9 cellular contexts compared by ENCODE assay signal in genomic region chr1:96550014-96550413, GRCh38.
"Had no signal": no experiment of that assay in that cellular context is flagged by ENCODE, and none has a peak within 500 bp of the region (broad histone marks: within the 10 kb centered on the region; RNA-seq: fewer than 3 reads in every experiment).

No MANE protein-coding gene starts in this region.

- ATAC-seq: GM23338, HCT116 had no signal

- H3K9me3 ChIP-seq: HAP-1 had no signal

- DNase-seq: GM23248, GOT3, H7, H9, HCEC 1CT, HFFc6 had no signal

- H3K27ac ChIP-seq: GM23248 had no signal

- H3K36me3 ChIP-seq: HAP-1 had no signal

- H3K4me3 ChIP-seq: GM23248, GM23338, HAP-1 had no signal
